ENCODE assay signal across 8 cellular contexts in the genomic region with DNA sequence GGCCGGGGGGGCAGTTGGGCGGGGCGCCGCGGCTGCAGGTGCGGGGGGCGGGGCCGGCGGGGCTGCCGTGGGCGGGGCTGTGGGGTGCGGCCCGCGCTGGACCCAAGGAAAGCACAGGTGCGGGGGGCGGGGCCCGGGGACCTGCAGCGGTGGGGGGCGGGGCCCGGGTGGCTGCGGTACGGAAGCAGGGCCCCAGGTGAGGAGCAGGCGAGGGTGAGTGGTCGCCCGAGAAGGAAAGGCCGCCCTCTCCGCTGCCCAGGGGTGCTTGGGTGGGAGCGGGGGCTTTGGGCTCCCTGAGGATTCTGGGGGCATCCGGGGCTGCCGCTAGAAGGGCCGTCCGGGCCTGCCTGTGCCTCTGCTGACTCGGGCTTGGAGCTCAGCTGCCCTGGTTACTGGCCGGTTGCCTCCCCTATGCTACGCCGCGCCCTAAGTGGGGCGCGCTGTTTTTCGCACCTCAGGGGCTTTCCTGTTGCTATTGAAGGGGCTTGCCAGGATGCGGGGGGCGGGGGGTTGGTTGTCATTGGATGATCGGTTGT. TPM values are rescaled to one million over a fixed set of nuclear protein-coding genes. Genes with fewer than 3 reads are reported as not detected.
DNase-seq lines count a peak whose midpoint lies in the region; ATAC-seq lines count a peak whose summit lies in the region.

No MANE protein-coding gene starts in this region.

- H3K4me1 Mint-ChIP-seq in activated naive CD8-positive, alpha-beta T cell treated with anti-CD3 and anti-CD28 coated beads, Interleukin-2, amount 10 ng/mL, durations not matched to agents 7 days and 5 days: peaks cover 8% of the 10 kb centered on the region

- H3K9me3 ChIP-seq in iPS DF 6.9 (ENCODE audit: control insufficient read depth, insufficient read depth, low read length): no peaks in the 10 kb centered on the region

- no peak overlapping the region for H3K27ac ChIP-seq in iPS DF 6.9 (ENCODE audit: low read length)

- POLR2A ChIA-PET in activated naive CD8-positive, alpha-beta T cell treated with anti-CD3 and anti-CD28 coated beads, Interleukin-2, amount 10 ng/mL, durations not matched to agents 7 days and 5 days (lab: Charles Lee): interaction anchor here (1.4 kb wide), 1 partner anchor 55 kb away, joined by 6 read pairs; the partner anchor contains the start of gene ZBTB34

- no CpG with 5 or more reads among the region's 43 CpGs for WGBS in iPS DF 6.9 (ENCODE audit: insufficient coverage, insufficient read length)

- no peaks in the 10 kb centered on the region for H3K36me3 Mint-ChIP-seq in activated naive CD8-positive, alpha-beta T cell treated with anti-CD3 and anti-CD28 coated beads, Interleukin-2, amount 10 ng/mL, durations not matched to agents 7 days and 5 days

- peak overlapping the region; percentile 94; the same call in 1 of the 2 replicates for H3K4me3 ChIP-seq in iPS DF 6.9 (ENCODE audit: low read length)

- no peaks in the 10 kb centered on the region for H3K36me3 ChIP-seq in iPS DF 6.9 (ENCODE audit: control insufficient read depth, insufficient read depth, low read length)

- H3K27me3 ChIP-seq in iPS DF 6.9 (ENCODE audit: control insufficient read depth, insufficient read depth, low read length): no peaks in the 10 kb centered on the region

- DNase-seq in activated T-cell treated with anti-CD3 and anti-CD28 coated beads for 1 hour (ENCODE audit: low read depth) (peak; percentile 8), NCI-H345 treated with DMSO at 0.1 percent for 48 hours (lab: John Stamatoyannopoulos, UW; ENCODE audit: unreplicated experiment) (peak; percentile 63), iPS DF 6.9 (ENCODE audit: low read depth, low spot score) (no peak), AML-193 (lab: John Stamatoyannopoulos, UW) (no peak), epidermal melanocyte (ENCODE audit: insufficient read length, low spot score) (no peak)
- no peak for DNase-seq in activated T-cell treated with anti-CD3 and anti-CD28 coated beads, Interleukin-2, amount 50 U/mL, for 1 hour
- DNase-seq in activated naive CD8-positive, alpha-beta T cell treated with anti-CD3 and anti-CD28 coated beads, Interleukin-2, amount 10 ng/mL, durations not matched to agents 7 days and 5 days: peak; percentile 59
- DNase-seq in stimulated activated CD4-positive, alpha-beta T cell treated with anti-CD3 and anti-CD28 coated beads, Interleukin-1b, Interleukin-23, amount 100 ng/mL, for 1 hour (ENCODE audit: low read depth in 2 of 2): peak; percentile 4 to 8

- H3K4me3 Mint-ChIP-seq in activated naive CD8-positive, alpha-beta T cell treated with anti-CD3 and anti-CD28 coated beads, Interleukin-2, amount 10 ng/mL, durations not matched to agents 7 days and 5 days: peak overlapping the region; percentile 66

- no peaks in the 10 kb centered on the region for H3K9me3 Mint-ChIP-seq in activated naive CD8-positive, alpha-beta T cell treated with anti-CD3 and anti-CD28 coated beads, Interleukin-2, amount 10 ng/mL, durations not matched to agents 7 days and 5 days

- H3K27me3 Mint-ChIP-seq in activated naive CD8-positive, alpha-beta T cell treated with anti-CD3 and anti-CD28 coated beads, Interleukin-2, amount 10 ng/mL, durations not matched to agents 7 days and 5 days: peaks cover 13% of the 10 kb centered on the region

- H3K4me1 ChIP-seq in iPS DF 6.9 (ENCODE audit: control insufficient read depth, insufficient read depth, low read length): peaks cover 2% of the 10 kb centered on the region; the same call in 1 of the 2 replicates

- no peak overlapping the region for H3K27ac Mint-ChIP-seq in activated naive CD8-positive, alpha-beta T cell treated with anti-CD3 and anti-CD28 coated beads, Interleukin-2, amount 10 ng/mL, durations not matched to agents 7 days and 5 days

- ATAC-seq in activated naive CD8-positive, alpha-beta T cell treated with anti-CD3 and anti-CD28 coated beads, Interleukin-2, amount 10 ng/mL, durations not matched to agents 7 days and 5 days (ENCODE audit: low read depth): peak; percentile 5

RNA-seq across cellular contexts. Expression of gene RALGPS1, which starts 0.8 kb away (rescaled TPM):
- 1 to 10 TPM; 4.8 to 5.1 TPM for total RNA-seq in activated naive CD8-positive, alpha-beta T cell treated with anti-CD3 and anti-CD28 coated beads, Interleukin-2, amount 10 ng/mL, durations not matched to agents 7 days and 5 days

RNA-seq across cellular contexts. Expression of gene ZBTB34, which starts 54.9 kb away (rescaled TPM):
- total RNA-seq in activated naive CD8-positive, alpha-beta T cell treated with anti-CD3 and anti-CD28 coated beads, Interleukin-2, amount 10 ng/mL, durations not matched to agents 7 days and 5 days: 10 to 100 TPM in 1 of 2 experiments, 1 to 10 TPM in 1; 9.8 to 10.5 TPM

Comparison
In these comparisons a context has a peak if more than half of its experiments do, and no peak if none do; other contexts are left out.
1. DNase-seq: peak in activated T-cell treated with anti-CD3 and anti-CD28 coated beads for 1 hour (single experiment), NCI-H345 treated with DMSO at 0.1 percent for 48 hours (single experiment), activated naive CD8-positive, alpha-beta T cell treated with anti-CD3 and anti-CD28 coated beads, Interleukin-2, amount 10 ng/mL, durations not matched to agents 7 days and 5 days (single experiment) and stimulated activated CD4-positive, alpha-beta T cell treated with anti-CD3 and anti-CD28 coated beads, Interleukin-1b, Interleukin-23, amount 100 ng/mL, for 1 hour (2 of 2); none in activated T-cell treated with anti-CD3 and anti-CD28 coated beads, Interleukin-2, amount 50 U/mL, for 1 hour (single experiment), iPS DF 6.9 (single experiment), AML-193 (0 of 2) and epidermal melanocyte (single experiment).